ENCODE assay signal across 12 cellular contexts in the genomic region with DNA sequence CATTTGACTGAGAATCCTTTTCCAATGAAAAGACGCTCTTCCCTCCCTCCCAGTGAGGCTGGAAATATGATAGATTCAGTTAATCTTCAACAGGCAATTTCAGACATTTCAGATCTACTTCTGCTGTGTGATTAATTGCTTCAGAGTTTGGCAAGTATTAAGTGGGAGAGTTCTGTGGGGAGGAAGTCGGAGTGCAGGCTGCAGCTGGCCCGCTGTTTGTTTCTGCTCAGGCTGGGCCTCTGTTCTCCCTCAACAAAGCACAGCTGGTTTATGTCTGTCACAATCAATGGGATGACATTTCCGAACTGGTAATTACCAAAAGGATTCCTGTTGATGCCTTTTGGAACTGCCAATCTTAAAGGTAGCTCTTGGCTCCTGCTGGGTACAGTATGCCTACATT.
A peak's percentile ranks its signal among the peaks of the same experiment; 100 is the strongest.
DNase-seq lines count a peak whose midpoint lies in the region; ATAC-seq and TF ChIP-seq lines count a peak whose summit lies in the region.
"Had no signal": no experiment of that assay in that cellular context is flagged by ENCODE, and none has a peak within 500 bp of the region (broad histone marks: within the 10 kb centered on the region; RNA-seq: fewer than 3 reads in every experiment).

No MANE protein-coding gene starts in this region.

- H3K27me3 Mint-ChIP-seq in neural progenitor cell (ENCODE audit: insufficient read depth, low read depth) = no peaks in the 10 kb centered on the region

- peak overlapping the region; percentile 21 for H2AFZ ChIP-seq in neural progenitor cell (replicated peaks)

- H3K4me3 ChIP-seq in RWPE2 (ENCODE audit: severe bottlenecking) (no peak overlapping the region), fibroblast of the aortic adventitia (ENCODE audit: low read depth, low read length) (no peak overlapping the region), neural progenitor cell (peak overlapping the region; percentile 16)

- no peaks in the 10 kb centered on the region for H3K79me2 ChIP-seq in neural progenitor cell (ENCODE audit: low read depth)

- no peak overlapping the region for H3K4me3 Mint-ChIP-seq in neural progenitor cell
- H3K4me3 Mint-ChIP-seq: activated CD4-positive, alpha-beta T cell treated with anti-CD3 and anti-CD28 coated beads, Interleukin-2, amount 10 ng/mL, durations not matched to agents 7 days and 5 days; CD14-positive monocyte had no signal

- peaks cover 12% of the 10 kb centered on the region for H3F3A ChIP-seq in neural progenitor cell (ENCODE audit: low read depth)

- peak overlapping the region; percentile 68 for H3K4me2 ChIP-seq in neural progenitor cell

- H3K27ac ChIP-seq in RWPE2 (ENCODE audit: poor library complexity, severe bottlenecking) = peak overlapping the region; percentile 14
- peak overlapping the region; percentile 85 for H3K27ac ChIP-seq in neural progenitor cell

- peak overlapping the region; percentile 90 for H3K27ac Mint-ChIP-seq in neural progenitor cell
- H3K27ac Mint-ChIP-seq: activated CD4-positive, alpha-beta T cell treated with anti-CD3 and anti-CD28 coated beads, Interleukin-2, amount 10 ng/mL, durations not matched to agents 7 days and 5 days; CD14-positive monocyte had no signal

- no peaks in the 10 kb centered on the region for H3K9me3 ChIP-seq in RWPE2 (ENCODE audit: severe bottlenecking)
- H3K9me3 ChIP-seq in neural progenitor cell (ENCODE audit: low read depth) = no peaks in the 10 kb centered on the region

- H3K9ac ChIP-seq in neural progenitor cell = no peak overlapping the region

- peaks cover 6% of the 10 kb centered on the region for H3K9me3 Mint-ChIP-seq in neural progenitor cell
- H3K9me3 Mint-ChIP-seq: activated CD4-positive, alpha-beta T cell treated with anti-CD3 and anti-CD28 coated beads, Interleukin-2, amount 10 ng/mL, durations not matched to agents 7 days and 5 days had no signal

- TF ChIP-seq CTCF in RWPE2 (IDR thresholded peaks at IDR 0.05; ENCODE audit: poor library complexity, severe bottlenecking) (no peak), fibroblast of the aortic adventitia (IDR thresholded peaks at IDR 0.05; ENCODE audit: insufficient read depth, low read length) (no peak), neural progenitor cell (IDR thresholded peaks at IDR 0.05) (no peak)

- ATAC-seq in RWPE2 (ENCODE audit: low read depth) (peak; percentile 73), GM21786 (IDR thresholded peaks at IDR 0.05; ENCODE audit: unreplicated experiment) (no peak)

- H3K36me3 ChIP-seq in RWPE2 (ENCODE audit: low read depth) = no peaks in the 10 kb centered on the region
- no peaks in the 10 kb centered on the region for H3K36me3 ChIP-seq in neural progenitor cell

- H3K4me1 ChIP-seq in RWPE2 (ENCODE audit: insufficient read depth, poor library complexity, severe bottlenecking) = no peaks in the 10 kb centered on the region
- H3K4me1 ChIP-seq in neural progenitor cell = peaks cover 25% of the 10 kb centered on the region

- H3K4me1 Mint-ChIP-seq in neural progenitor cell = peaks cover 52% of the 10 kb centered on the region
- H3K4me1 Mint-ChIP-seq: activated CD4-positive, alpha-beta T cell treated with anti-CD3 and anti-CD28 coated beads, Interleukin-2, amount 10 ng/mL, durations not matched to agents 7 days and 5 days; CD14-positive monocyte had no signal

- H4K20me1 ChIP-seq in neural progenitor cell (ENCODE audit: low read depth) = no peaks in the 10 kb centered on the region

- peaks cover 2% of the 10 kb centered on the region for H3K36me3 Mint-ChIP-seq in neural progenitor cell
- H3K36me3 Mint-ChIP-seq: CD14-positive monocyte had no signal

- H3K27me3 ChIP-seq in RWPE2 (ENCODE audit: insufficient read depth, poor library complexity, severe bottlenecking) (no peaks in the 10 kb centered on the region), neural progenitor cell (no peaks in the 10 kb centered on the region)

- DNase-seq in HCEC 1CT (peak; percentile 57), RWPE2 (ENCODE audit: low spot score) (no peak), fibroblast of the aortic adventitia (ENCODE audit: low read depth) (peak; percentile 81), neural progenitor cell (ENCODE audit: low spot score) (peak; percentile 73), superior temporal gyrus (ENCODE audit: extremely low spot score) (no peak)
- DNase-seq in activated T-cell treated with anti-CD3 and anti-CD28 coated beads, Interleukin-2, amount 50 U/mL, for 48 hours = no peak
- no peak for DNase-seq in activated CD8-positive, alpha-beta memory T cell treated with anti-CD3 and anti-CD28 coated beads for 24 hours
- DNase-seq: activated CD4-positive, alpha-beta T cell treated with anti-CD3 and anti-CD28 coated beads, Interleukin-2, amount 10 ng/mL, durations not matched to agents 7 days and 5 days; foreskin melanocyte; stimulated activated CD4-positive, alpha-beta T cell treated with anti-CD3 and anti-CD28 coated beads, Interleukin-2, amount 100 ng/mL, for 48 hours had no signal

Comparison
In these comparisons a context has a peak if more than half of its experiments do, and no peak if none do; other contexts are left out.
1. DNase-seq: peak in HCEC 1CT (single experiment), fibroblast of the aortic adventitia (single experiment) and neural progenitor cell (single experiment); none in RWPE2 (single experiment), activated T-cell treated with anti-CD3 and anti-CD28 coated beads, Interleukin-2, amount 50 U/mL, for 48 hours (0 of 2), activated CD8-positive, alpha-beta memory T cell treated with anti-CD3 and anti-CD28 coated beads for 24 hours (single experiment) and superior temporal gyrus (single experiment).